ENCODE assay signal across 15 cellular contexts in genomic region chr14:50647282-50647681, GRCh38. TPM values are rescaled to one million over a fixed set of nuclear protein-coding genes. Genes with fewer than 3 reads are reported as not detected.
DNase-seq lines count a peak whose midpoint lies in the region; ATAC-seq, FAIRE-seq and TF ChIP-seq lines count a peak whose summit lies in the region.
"Had no signal": no experiment of that assay in that cellular context is flagged by ENCODE, and none has a peak within 500 bp of the region (broad histone marks: within the 10 kb centered on the region; RNA-seq: fewer than 3 reads in every experiment).

No MANE protein-coding gene starts in this region.

- no peaks in the 10 kb centered on the region for H3K36me3 ChIP-seq in transverse colon
- peaks cover 0 to 32% (median 3%) of the 10 kb centered on the region in 9 donors for H3K36me3 ChIP-seq in heart left ventricle

- WGBS in transverse colon (ENCODE audit: low coverage in 1 of 2), 2 donors = 58 to 86% methylated on average over 6 of the region's 6 CpGs
- WGBS in heart left ventricle, 4 donors = 90 to 94% (median 92%) methylated on average over 6 of the region's 6 CpGs

- no peaks in the 10 kb centered on the region for H3K27me3 ChIP-seq in transverse colon
- H3K27me3 ChIP-seq in heart left ventricle = no peaks in the 10 kb centered on the region
- H3K27me3 ChIP-seq: suprapubic skin had no signal

- intact Hi-C loops in activated B cell treated with CpG ODN at 0.5 μM for 24 hours (cut with micrococcal nuclease) (loop anchor here (2.0 to 5.0 kb wide), 2 partner anchors 35 to 68 kb away; no protein-coding TSS in a partner anchor), transverse colon (cut with DNase I; ENCODE audit: low total_unique reads) (no loop called here), heart left ventricle (cut with DNase I) (no loop called here)

- no peak for TF ChIP-seq CTCF in activated B cell treated with CpG ODN at 0.5 μM for 24 hours (IDR thresholded peaks at IDR 0.05)
- TF ChIP-seq CTCF in transverse colon (IDR thresholded peaks at IDR 0.05) = no peak
- no peak for TF ChIP-seq CTCF in heart left ventricle (IDR thresholded peaks at IDR 0.05)

- H3K4me1 ChIP-seq in transverse colon (peaks cover 0 to 4% (median 0%) of the 10 kb centered on the region in 4 donors), heart left ventricle (peaks cover 0 to 42% (median 17%) of the 10 kb centered on the region in 12 donors)
- H3K4me1 ChIP-seq: suprapubic skin had no signal

- H3K4me1 Mint-ChIP-seq in activated B cell treated with CpG ODN at 0.5 μM for 24 hours = peaks cover 60% of the 10 kb centered on the region

- H3K36me3 Mint-ChIP-seq in activated B cell treated with CpG ODN at 0.5 μM for 24 hours (ENCODE audit: low read depth) = peaks cover 28% of the 10 kb centered on the region

- no peak for TF ChIP-seq POLR2A in transverse colon (IDR thresholded peaks at IDR 0.05)
- TF ChIP-seq POLR2A in heart left ventricle (IDR thresholded peaks at IDR 0.05) = no peak

- CTCF ChIA-PET in activated B cell treated with CpG ODN at 0.5 μM for 24 hours (lab: Charles Lee) = no interaction called here

- in situ Hi-C loops in transverse colon (cut with MboI; ENCODE audit: low pct_ligation_motif_present in 1 of 4, low pct_unique_long_range_greater_than_20kb in 1 of 4, low sequenced_read_pairs in 3 of 4) = no loop called here

- no peaks in the 10 kb centered on the region for H3K9me3 Mint-ChIP-seq in activated B cell treated with CpG ODN at 0.5 μM for 24 hours
- H3K9me3 Mint-ChIP-seq: activated CD4-positive, alpha-beta memory T cell treated with anti-CD3 and anti-CD28 coated beads for 36 hours; CD8-positive, alpha-beta T cell had no signal

- H3K4me3 Mint-ChIP-seq in activated B cell treated with CpG ODN at 0.5 μM for 24 hours = peak overlapping the region; percentile 70
- H3K4me3 Mint-ChIP-seq: activated CD4-positive, alpha-beta memory T cell treated with anti-CD3 and anti-CD28 coated beads for 36 hours; CD8-positive, alpha-beta T cell had no signal

- H3K9me3 ChIP-seq in transverse colon = no peaks in the 10 kb centered on the region
- no peaks in the 10 kb centered on the region for H3K9me3 ChIP-seq in heart left ventricle
- H3K9me3 ChIP-seq: SK-N-SH, suprapubic skin had no signal

- H3K4me3 ChIP-seq in transverse colon (no peak overlapping the region), heart left ventricle (no peak overlapping the region)
- H3K4me3 ChIP-seq: suprapubic skin had no signal

- no peaks in the 10 kb centered on the region for H3K27me3 Mint-ChIP-seq in activated B cell treated with CpG ODN at 0.5 μM for 24 hours
- H3K27me3 Mint-ChIP-seq: activated CD4-positive, alpha-beta memory T cell treated with anti-CD3 and anti-CD28 coated beads for 36 hours had no signal

- TF ChIP-seq EP300 in transverse colon (IDR thresholded peaks at IDR 0.05; ENCODE audit: low read depth) = no peak

- H3K27ac Mint-ChIP-seq in activated B cell treated with CpG ODN at 0.5 μM for 24 hours = peak overlapping the region; percentile 75
- H3K27ac Mint-ChIP-seq: activated CD4-positive, alpha-beta memory T cell treated with anti-CD3 and anti-CD28 coated beads for 36 hours; CD8-positive, alpha-beta T cell had no signal

- DNase-seq in GM18507 (ENCODE audit: extremely low spot score, insufficient read length, low read depth) = no peak
- DNase-seq in activated B cell treated with CpG ODN at 0.5 μM for 24 hours = no peak
- no peak for DNase-seq in transverse colon
- DNase-seq in Ammon's horn (ENCODE audit: low spot score) = no peak
- DNase-seq in heart left ventricle = no peak
- DNase-seq in HCEC 1CT = no peak
- DNase-seq: activated CD4-positive, alpha-beta memory T cell treated with anti-CD3 and anti-CD28 coated beads for 36 hours; anterior cingulate cortex; CD8-positive, alpha-beta T cell; NCI-H446 treated with DMSO at 0.1 percent for 48 hours; SK-N-SH; stimulated activated CD4-positive, alpha-beta T cell treated with anti-CD3 and anti-CD28 coated beads, Interleukin-2, amount 100 ng/mL, for 48 hours had no signal

- peak; percentile 93 for ATAC-seq in GM21528 (IDR thresholded peaks at IDR 0.05; ENCODE audit: low FRiP score, unreplicated experiment)
- peak; percentile 78 for ATAC-seq in HG03095 (IDR thresholded peaks at IDR 0.05; ENCODE audit: unreplicated experiment)
- peak; percentile 96 for ATAC-seq in activated B cell treated with CpG ODN at 0.5 μM for 24 hours (ENCODE audit: low read depth)
- ATAC-seq in heart left ventricle = no peak
- ATAC-seq: CD8-positive, alpha-beta T cell had no signal

- FAIRE-seq in GM18507 (lab: Jason Lieb, UNC) = peak; percentile 89

- POLR2A ChIA-PET in activated B cell treated with CpG ODN at 0.5 μM for 24 hours (lab: Charles Lee) = no interaction called here

- H3K27ac ChIP-seq in transverse colon (no peak overlapping the region), heart left ventricle (no peak overlapping the region)
- H3K27ac ChIP-seq: suprapubic skin had no signal

RNA-seq across cellular contexts. Expression of gene SAV1, which starts 20.8 kb away (rescaled TPM):
- total RNA-seq in activated B cell treated with CpG ODN at 0.5 μM for 24 hours (31.0 and 33.3 TPM in 2 replicates), transverse colon (10 to 100 TPM; 14.9 to 81.0 (median 23.2) TPM), heart left ventricle (10 to 100 TPM; 22.0 to 35.3 (median 25.4) TPM)
- 10 to 100 TPM; 15.2 to 19.0 TPM for polyA plus RNA-seq in heart left ventricle

Comparison
In these comparisons a context has a peak if more than half of its experiments do, and no peak if none do; other contexts are left out.
1. ATAC-seq: peak in GM21528 (single experiment), HG03095 (single experiment) and activated B cell treated with CpG ODN at 0.5 μM for 24 hours (single experiment); none in heart left ventricle (0 of 4).